18 cellular contexts compared by ENCODE assay signal in genomic region chr22:46842606-46843005, GRCh38.
DNase-seq lines count a peak whose midpoint lies in the region; ATAC-seq and TF ChIP-seq lines count a peak whose summit lies in the region.
"Had no signal": no experiment of that assay in that cellular context is flagged by ENCODE, and none has a peak within 500 bp of the region (broad histone marks: within the 10 kb centered on the region; RNA-seq: fewer than 3 reads in every experiment).

No MANE protein-coding gene starts in this region.

- intact Hi-C loops in left cardiac atrium (cut with DNase I) (no loop called here), transverse colon (cut with DNase I; ENCODE audit: low total_unique reads) (no loop called here)

- TF ChIP-seq POLR2A in transverse colon (IDR thresholded peaks at IDR 0.05) = no peak

- in situ Hi-C loops in transverse colon (cut with MboI; ENCODE audit: low pct_ligation_motif_present in 1 of 4, low pct_unique_long_range_greater_than_20kb in 1 of 4, low sequenced_read_pairs in 3 of 4) = loop anchor here in 1 of 4 donors (25.0 kb wide), 1 partner anchor 1645 kb away; a partner anchor contains a TSS

- ATAC-seq in left cardiac atrium (peak; percentile 43 to 59), foreskin keratinocyte (peak; percentile 87), GM21367 (IDR thresholded peaks at IDR 0.05; ENCODE audit: unreplicated experiment) (no peak), GM19463 (IDR thresholded peaks at IDR 0.05; ENCODE audit: unreplicated experiment) (no peak)
- ATAC-seq: GM23338 had no signal

- H3K27me3 ChIP-seq in right atrium auricular region (no peaks in the 10 kb centered on the region), foreskin keratinocyte (no peaks in the 10 kb centered on the region), transverse colon (no peaks in the 10 kb centered on the region)
- H3K27me3 ChIP-seq: body of pancreas, hepatocyte had no signal

- no peak for TF ChIP-seq EP300 in transverse colon (IDR thresholded peaks at IDR 0.05; ENCODE audit: low read depth)

- TF ChIP-seq CTCF in right atrium auricular region (IDR thresholded peaks at IDR 0.05) (no peak), foreskin keratinocyte (conservative IDR thresholded peaks at IDR 0.05) (peak; percentile 44), transverse colon (IDR thresholded peaks at IDR 0.05) (no peak)

- peaks cover 0 to 9% of the 10 kb centered on the region in 2 donors for H3K4me1 ChIP-seq in right atrium auricular region
- H3K4me1 ChIP-seq in foreskin keratinocyte = peaks cover 23% of the 10 kb centered on the region
- peaks cover 0 to 8% (median 3%) of the 10 kb centered on the region in 4 donors for H3K4me1 ChIP-seq in transverse colon
- H3K4me1 ChIP-seq: body of pancreas had no signal

- H3K4me3 ChIP-seq in right atrium auricular region = no peak overlapping the region
- no peak overlapping the region for H3K4me3 ChIP-seq in transverse colon
- H3K4me3 ChIP-seq: body of pancreas, GM23338, hepatocyte, thoracic aorta had no signal

- H3K9me3 ChIP-seq in right atrium auricular region = no peaks in the 10 kb centered on the region
- H3K9me3 ChIP-seq in transverse colon = no peaks in the 10 kb centered on the region
- H3K9me3 ChIP-seq: body of pancreas, thoracic aorta had no signal

- WGBS in transverse colon (ENCODE audit: low coverage in 1 of 2), 2 donors = 91 to 100% methylated on average over 3 to 11 of the region's 11 CpGs

- no peaks in the 10 kb centered on the region for H3K36me3 ChIP-seq in right atrium auricular region
- H3K36me3 ChIP-seq in transverse colon = no peaks in the 10 kb centered on the region
- H3K36me3 ChIP-seq: thoracic aorta had no signal

- no peak for DNase-seq in left cardiac atrium
- DNase-seq in right atrium auricular region (ENCODE audit: low spot score) = no peak
- DNase-seq in NCI-H345 treated with DMSO at 0.1 percent for 48 hours (lab: John Stamatoyannopoulos, UW; ENCODE audit: unreplicated experiment) = peak; percentile 45
- DNase-seq in foreskin keratinocyte = peak; percentile 81 to 88
- peak; percentile 20 for DNase-seq in transverse colon
- DNase-seq: AML-193, body of pancreas, GDM1, Karpas-422, NCI-H187, SHP77, small intestine, T-helper 2 cell had no signal

- no peak overlapping the region for H3K27ac ChIP-seq in right atrium auricular region
- no peak overlapping the region for H3K27ac ChIP-seq in foreskin keratinocyte
- H3K27ac ChIP-seq in transverse colon = no peak overlapping the region
- H3K27ac ChIP-seq: body of pancreas, hepatocyte, thoracic aorta had no signal

Comparison
In these comparisons a context has a peak if more than half of its experiments do, and no peak if none do; other contexts are left out.
1. ATAC-seq: peak in left cardiac atrium (2 of 2) and foreskin keratinocyte (single experiment); none in GM21367 (single experiment) and GM19463 (single experiment).
2. DNase-seq: peak in NCI-H345 treated with DMSO at 0.1 percent for 48 hours (single experiment), foreskin keratinocyte (2 of 2) and transverse colon (single experiment); none in left cardiac atrium (single experiment) and right atrium auricular region (single experiment).